In genomic region chr11:6608011-6608410, GRCh38 we compare ENCODE assay signal across 10 cellular contexts. TPM values are rescaled to one million over a fixed set of nuclear protein-coding genes. Genes with fewer than 3 reads are reported as not detected.
DNase-seq lines count a peak whose midpoint lies in the region; ATAC-seq and TF ChIP-seq lines count a peak whose summit lies in the region.
"Had no signal": no experiment of that assay in that cellular context is flagged by ENCODE, and none has a peak within 500 bp of the region (broad histone marks: within the 10 kb centered on the region; RNA-seq: fewer than 3 reads in every experiment).

No MANE protein-coding gene starts in this region.

- H3K4me3 ChIP-seq in HUES64 (ENCODE audit: low read length) (no peak overlapping the region), colonic mucosa (no peak overlapping the region)

- no peak for ATAC-seq in GM21529 (IDR thresholded peaks at IDR 0.05; ENCODE audit: unreplicated experiment)

- H3K4me1 ChIP-seq in HUES64 (ENCODE audit: insufficient read depth, low read length), result peaks cover 32% of the 10 kb centered on the region
- peaks cover 20% of the 10 kb centered on the region for H3K4me1 ChIP-seq in colonic mucosa

- H3K27me3 ChIP-seq in HUES64 (ENCODE audit: insufficient read depth, low read length), result no peaks in the 10 kb centered on the region
- no peaks in the 10 kb centered on the region for H3K27me3 ChIP-seq in colonic mucosa

- peaks cover 37% of the 10 kb centered on the region for H3K36me3 Mint-ChIP-seq in nephron progenitor cell (ENCODE audit: low read depth)

- no peak overlapping the region for H3K9ac ChIP-seq in HUES64 (ENCODE audit: low read depth, low read length)
- no peak overlapping the region for H3K9ac ChIP-seq in colonic mucosa (ENCODE audit: low read depth in 2 of 2, low read length in 2 of 2)
- H3K9ac ChIP-seq: parathyroid adenoma had no signal

- peak overlapping the region; percentile 96 for H3K27ac Mint-ChIP-seq in nephron progenitor cell

- no peaks in the 10 kb centered on the region for H3K9me3 ChIP-seq in HUES64 (ENCODE audit: insufficient read depth, low read depth, low read length)
- no peaks in the 10 kb centered on the region for H3K9me3 ChIP-seq in colonic mucosa

- 90% methylated on average over 9 of the region's 9 CpGs for WGBS in HUES64

- H3K27ac ChIP-seq in 22Rv1 (peak overlapping the region; percentile 72), HUES64 (ENCODE audit: low read depth, low read length) (peak overlapping the region; percentile 78; the same call in 1 of the 2 replicates), colonic mucosa (peak overlapping the region; percentile 89)

- no peaks in the 10 kb centered on the region for H3K4me1 Mint-ChIP-seq in nephron progenitor cell

- H3K9me3 Mint-ChIP-seq in nephron progenitor cell, result no peaks in the 10 kb centered on the region

- peaks cover 3% of the 10 kb centered on the region for H3K27me3 Mint-ChIP-seq in nephron progenitor cell (ENCODE audit: low read depth, poor library complexity)

- peak overlapping the region; percentile 94 for H3K4me3 Mint-ChIP-seq in nephron progenitor cell

- DNase-seq in colonic mucosa, result peak; percentile 17
- no peak for DNase-seq in nephron progenitor cell
- no peak for DNase-seq in NOMO-1 (lab: John Stamatoyannopoulos, UW; ENCODE audit: unreplicated experiment in 2 of 2)
- DNase-seq in T-helper 1 cell, result no peak
- DNase-seq in SK-N-DZ (ENCODE audit: low spot score), result no peak
- DNase-seq: NCI-H187 had no signal

- intact Hi-C loops in colonic mucosa (cut with DNase I), result loop anchor here (10.0 kb wide), 1 partner anchor 133 kb away; the partner anchor contains the start of gene TRIM3

- H3K36me3 ChIP-seq in HUES64 (ENCODE audit: insufficient read depth, low read length) (peaks cover 44% of the 10 kb centered on the region), colonic mucosa (peaks cover 23% of the 10 kb centered on the region)

- TF ChIP-seq CTCF in 22Rv1 (IDR thresholded peaks at IDR 0.05), result no peak
- TF ChIP-seq CTCF in colonic mucosa (IDR thresholded peaks at IDR 0.05), result no peak
- TF ChIP-seq CTCF in nephron progenitor cell (IDR thresholded peaks at IDR 0.05), result no peak

RNA-seq across cellular contexts. Expression of gene TAF10, which starts 4.0 kb away (rescaled TPM):
- 201 TPM for polyA plus RNA-seq in HUES64 (2013, experiment 1 of 2)
- polyA plus RNA-seq in HUES64 (2013, experiment 2 of 2), result 239 TPM
- total RNA-seq in colonic mucosa, result 100 to 1,000 TPM; 123 to 142 TPM
- polyA plus RNA-seq in SK-N-DZ (2014; cell fraction: cytosol; rRNA removed), result 27.3 and 34.8 TPM in 2 replicates
- polyA plus RNA-seq in SK-N-DZ (2014; cell fraction: nucleus; rRNA removed), result 64.6 and 76.8 TPM in 2 replicates

RNA-seq across cellular contexts. Expression of gene ILK, which starts 4.4 kb away (rescaled TPM):
- 79.5 TPM for polyA plus RNA-seq in HUES64 (2013, experiment 1 of 2)
- polyA plus RNA-seq in HUES64 (2013, experiment 2 of 2), result 86.9 TPM
- total RNA-seq in colonic mucosa, result 100 to 1,000 TPM; 115 to 157 TPM
- 79.8 and 90.3 TPM in 2 replicates for polyA plus RNA-seq in SK-N-DZ (2014; cell fraction: cytosol; rRNA removed)
- polyA plus RNA-seq in SK-N-DZ (2014; cell fraction: nucleus; rRNA removed), result 74.2 and 89.2 TPM in 2 replicates

RNA-seq across cellular contexts. Expression of gene RRP8, which starts 4.6 kb away (rescaled TPM):
- polyA plus RNA-seq in HUES64 (2013, experiment 1 of 2), result 9.0 TPM
- polyA plus RNA-seq in HUES64 (2013, experiment 2 of 2), result 9.4 TPM
- 10 to 100 TPM; 17.5 to 25.7 TPM for total RNA-seq in colonic mucosa
- 17.5 and 20.0 TPM in 2 replicates for polyA plus RNA-seq in SK-N-DZ (2014; cell fraction: cytosol; rRNA removed)
- 34.5 and 36.0 TPM in 2 replicates for polyA plus RNA-seq in SK-N-DZ (2014; cell fraction: nucleus; rRNA removed)

RNA-seq across cellular contexts. Expression of gene TPP1, which starts 11.2 kb away (rescaled TPM):
- 23.6 TPM for polyA plus RNA-seq in HUES64 (2013, experiment 1 of 2)
- polyA plus RNA-seq in HUES64 (2013, experiment 2 of 2), result 32.1 TPM
- total RNA-seq in colonic mucosa, result 100 to 1,000 TPM in 1 of 2 donors, 10 to 100 TPM in 1; 83.4 to 123 TPM
- polyA plus RNA-seq in SK-N-DZ (2014; cell fraction: cytosol; rRNA removed), result 4.1 and 6.9 TPM in 2 replicates
- 12.2 and 46.8 TPM in 2 replicates for polyA plus RNA-seq in SK-N-DZ (2014; cell fraction: nucleus; rRNA removed)

RNA-seq across cellular contexts. Expression of gene DCHS1, which starts 47.6 kb away (rescaled TPM):
- polyA plus RNA-seq in HUES64 (2013, experiment 1 of 2), result 11.9 TPM
- 14.3 TPM for polyA plus RNA-seq in HUES64 (2013, experiment 2 of 2)
- 1 to 10 TPM; 4.7 to 8.3 TPM for total RNA-seq in colonic mucosa
- polyA plus RNA-seq in SK-N-DZ (2014; cell fraction: cytosol; rRNA removed), result 21.9 and 25.9 TPM in 2 replicates
- polyA plus RNA-seq in SK-N-DZ (2014; cell fraction: nucleus; rRNA removed), result 31.8 and 52.5 TPM in 2 replicates
